ENCODE assay signal across 17 cellular contexts in genomic region chr7:47518827-47519226, GRCh38.
DNase-seq lines count a peak whose midpoint lies in the region; ATAC-seq, FAIRE-seq and TF ChIP-seq lines count a peak whose summit lies in the region.
"Had no signal": no experiment of that assay in that cellular context is flagged by ENCODE, and none has a peak within 500 bp of the region (broad histone marks: within the 10 kb centered on the region; RNA-seq: fewer than 3 reads in every experiment).

No MANE protein-coding gene starts in this region.

- H3K36me3 Mint-ChIP-seq in activated CD8-positive, alpha-beta T cell treated with anti-CD3 and anti-CD28 coated beads, Interleukin-2, amount 10 ng/mL, durations not matched to agents 7 days and 5 days (ENCODE audit: low read depth), result no peaks in the 10 kb centered on the region

- CTCF ChIA-PET in activated CD8-positive, alpha-beta T cell treated with anti-CD3 and anti-CD28 coated beads, Interleukin-2, amount 10 ng/mL, durations not matched to agents 7 days and 5 days (lab: Charles Lee), result no interaction called here

- H3K9me3 ChIP-seq in WERI-Rb-1 (ENCODE audit: severe bottlenecking), result no peaks in the 10 kb centered on the region
- no peaks in the 10 kb centered on the region for H3K9me3 ChIP-seq in sigmoid colon
- no peaks in the 10 kb centered on the region for H3K9me3 ChIP-seq in esophagus squamous epithelium
- H3K9me3 ChIP-seq: lower lobe of right lung, SJCRH30, upper lobe of right lung had no signal

- H3K36me3 ChIP-seq in WERI-Rb-1, result no peaks in the 10 kb centered on the region
- no peaks in the 10 kb centered on the region for H3K36me3 ChIP-seq in sigmoid colon
- H3K36me3 ChIP-seq in esophagus squamous epithelium, result no peaks in the 10 kb centered on the region
- H3K36me3 ChIP-seq: cardiac muscle cell, upper lobe of right lung had no signal

- TF ChIP-seq EP300 in sigmoid colon (IDR thresholded peaks at IDR 0.05), result no peak

- TF ChIP-seq CTCF in WERI-Rb-1 (IDR thresholded peaks at IDR 0.05; ENCODE audit: low read depth, low read length) (no peak), sigmoid colon (IDR thresholded peaks at IDR 0.05) (no peak), esophagus squamous epithelium (IDR thresholded peaks at IDR 0.05) (no peak)

- no peak overlapping the region for H3K4me3 Mint-ChIP-seq in activated CD8-positive, alpha-beta T cell treated with anti-CD3 and anti-CD28 coated beads, Interleukin-2, amount 10 ng/mL, durations not matched to agents 7 days and 5 days
- H3K4me3 Mint-ChIP-seq: activated CD4-positive, alpha-beta memory T cell treated with anti-CD3 and anti-CD28 coated beads, Interleukin-2, amount 10 ng/mL, durations not matched to agents 7 days and 5 days had no signal

- H3K27me3 Mint-ChIP-seq in activated CD8-positive, alpha-beta T cell treated with anti-CD3 and anti-CD28 coated beads, Interleukin-2, amount 10 ng/mL, durations not matched to agents 7 days and 5 days (ENCODE audit: low read depth), result no peaks in the 10 kb centered on the region

- no peak overlapping the region for H3K4me3 ChIP-seq in WERI-Rb-1 (ENCODE audit: low read depth, low read length)
- H3K4me3 ChIP-seq in sigmoid colon, result no peak overlapping the region
- H3K4me3 ChIP-seq in esophagus squamous epithelium, result no peak overlapping the region
- H3K4me3 ChIP-seq: cardiac muscle cell, lower lobe of right lung, SJCRH30, upper lobe of right lung had no signal

- DNase-seq in EH (ENCODE audit: low read depth) (peak; percentile 55), WERI-Rb-1 (peak; percentile 17), sigmoid colon (no peak), esophagus squamous epithelium (lab: John Stamatoyannopoulos, UW) (no peak)
- DNase-seq in stimulated activated naive CD4-positive, alpha-beta T cell treated with Interleukin-2 at 50 U/mL for 16 hours (lab: John Stamatoyannopoulos, UW), result no peak
- DNase-seq in activated CD8-positive, alpha-beta T cell treated with anti-CD3 and anti-CD28 coated beads, Interleukin-2, amount 10 ng/mL, durations not matched to agents 7 days and 5 days, result no peak
- DNase-seq: activated CD4-positive, alpha-beta memory T cell treated with anti-CD3 and anti-CD28 coated beads, Interleukin-2, amount 10 ng/mL, durations not matched to agents 7 days and 5 days; activated effector memory CD4-positive, alpha-beta T cell treated with anti-CD3 and anti-CD28 coated beads, Interleukin-2, amount 50 U/mL, for 16 hours; lower lobe of right lung; NCI-H187 treated with DMSO at 0.1 percent for 48 hours; NCI-H82; SJCRH30; upper lobe of right lung had no signal

- POLR2A ChIA-PET in activated CD8-positive, alpha-beta T cell treated with anti-CD3 and anti-CD28 coated beads, Interleukin-2, amount 10 ng/mL, durations not matched to agents 7 days and 5 days (lab: Charles Lee), result no interaction called here

- H3K4me1 ChIP-seq in sigmoid colon (peaks cover 0 to 70% (median 57%) of the 10 kb centered on the region in 4 donors), esophagus squamous epithelium (peaks cover 0 to 20% (median 0%) of the 10 kb centered on the region in 3 donors)

- TF ChIP-seq POLR2A in sigmoid colon (IDR thresholded peaks at IDR 0.05) (no peak), esophagus squamous epithelium (IDR thresholded peaks at IDR 0.05) (no peak)

- FAIRE-seq in islet of Langerhans (lab: Jason Lieb, UNC), result peak; percentile 99
- FAIRE-seq: endometrium had no signal

- WGBS in sigmoid colon, 2 donors, result 89% methylated on average over 7 of the region's 7 CpGs
- 86 to 90% methylated on average over 7 of the region's 7 CpGs for WGBS in esophagus squamous epithelium, 2 donors

- H3K27ac ChIP-seq in WERI-Rb-1 (no peak overlapping the region), sigmoid colon (peak overlapping the region in 3 of 4 donors; percentile 6 to 75 (median 73)), esophagus squamous epithelium (no peak overlapping the region)
- H3K27ac ChIP-seq: cardiac muscle cell, SJCRH30 had no signal

- no peaks in the 10 kb centered on the region for H3K4me1 Mint-ChIP-seq in activated CD8-positive, alpha-beta T cell treated with anti-CD3 and anti-CD28 coated beads, Interleukin-2, amount 10 ng/mL, durations not matched to agents 7 days and 5 days (ENCODE audit: low read depth)
- H3K4me1 Mint-ChIP-seq: activated CD4-positive, alpha-beta memory T cell treated with anti-CD3 and anti-CD28 coated beads, Interleukin-2, amount 10 ng/mL, durations not matched to agents 7 days and 5 days had no signal

- H3K27ac Mint-ChIP-seq in activated CD8-positive, alpha-beta T cell treated with anti-CD3 and anti-CD28 coated beads, Interleukin-2, amount 10 ng/mL, durations not matched to agents 7 days and 5 days, result no peak overlapping the region
- H3K27ac Mint-ChIP-seq: activated CD4-positive, alpha-beta memory T cell treated with anti-CD3 and anti-CD28 coated beads, Interleukin-2, amount 10 ng/mL, durations not matched to agents 7 days and 5 days had no signal

- no peaks in the 10 kb centered on the region for H3K27me3 ChIP-seq in WERI-Rb-1 (ENCODE audit: insufficient read depth, low read depth, severe bottlenecking)
- H3K27me3 ChIP-seq in sigmoid colon, result no peaks in the 10 kb centered on the region
- H3K27me3 ChIP-seq in esophagus squamous epithelium, result no peaks in the 10 kb centered on the region
- H3K27me3 ChIP-seq: cardiac muscle cell, SJCRH30, upper lobe of right lung had no signal

- intact Hi-C loops in sigmoid colon (cut with DNase I), result loop anchor here (10.0 kb wide), 1 partner anchor 266 kb away; no protein-coding TSS in a partner anchor
- intact Hi-C loops in esophagus squamous epithelium (cut with DNase I), result no loop called here

- ATAC-seq in HG03469 (IDR thresholded peaks at IDR 0.05; ENCODE audit: unreplicated experiment), result no peak
- no peak for ATAC-seq in activated CD8-positive, alpha-beta T cell treated with anti-CD3 and anti-CD28 coated beads, Interleukin-2, amount 10 ng/mL, durations not matched to agents 7 days and 5 days
- ATAC-seq: upper lobe of right lung had no signal

- H3K9me3 Mint-ChIP-seq in activated CD8-positive, alpha-beta T cell treated with anti-CD3 and anti-CD28 coated beads, Interleukin-2, amount 10 ng/mL, durations not matched to agents 7 days and 5 days (ENCODE audit: insufficient read depth), result no peaks in the 10 kb centered on the region
- H3K9me3 Mint-ChIP-seq: activated CD4-positive, alpha-beta memory T cell treated with anti-CD3 and anti-CD28 coated beads, Interleukin-2, amount 10 ng/mL, durations not matched to agents 7 days and 5 days had no signal

Comparison
In these comparisons a context has a peak if more than half of its experiments do, and no peak if none do; other contexts are left out.
1. DNase-seq: peak in EH (single experiment) and WERI-Rb-1 (single experiment); none in sigmoid colon (single experiment), esophagus squamous epithelium (single experiment), stimulated activated naive CD4-positive, alpha-beta T cell treated with Interleukin-2 at 50 U/mL for 16 hours (single experiment) and activated CD8-positive, alpha-beta T cell treated with anti-CD3 and anti-CD28 coated beads, Interleukin-2, amount 10 ng/mL, durations not matched to agents 7 days and 5 days (single experiment).
2. H3K27ac ChIP-seq: peak in sigmoid colon (3 of 4); none in WERI-Rb-1 (single experiment) and esophagus squamous epithelium (0 of 4).